Comparison of ENCODE assay signal across 8 cellular contexts in genomic region chr1:36366091-36366661, GRCh38. TPM values are rescaled to one million over a fixed set of nuclear protein-coding genes. Genes with fewer than 3 reads are reported as not detected.
DNase-seq lines count a peak whose midpoint lies in the region; ATAC-seq, FAIRE-seq and TF ChIP-seq lines count a peak whose summit lies in the region.

No MANE protein-coding gene starts in this region.

- DNase-seq in GM19239 (ENCODE audit: insufficient read length, low spot score): no peak
- DNase-seq in UCSD-AML1 (lab: John Stamatoyannopoulos, UW; ENCODE audit: unreplicated experiment): peak; percentile 55
- peak; percentile 56 for DNase-seq in choroid plexus epithelial cell (ENCODE audit: low read depth)
- peak; percentile 64 for DNase-seq in middle frontal gyrus (ENCODE audit: extremely low spot score, low spot score)
- DNase-seq in NCI-H2081 (lab: John Stamatoyannopoulos, UW): no peak
- DNase-seq in NOMO-1 treated with dmso at 0.1 percent for 144 hours (lab: John Stamatoyannopoulos, UW; ENCODE audit: unreplicated experiment): no peak

- peaks cover 11% of the 10 kb centered on the region for H3K36me3 ChIP-seq in thymus (ENCODE audit: control insufficient read depth, insufficient read depth)

- 48% methylated on average over 18 of the region's 18 CpGs for WGBS in thymus

- peaks cover 15% of the 10 kb centered on the region for H3K4me1 ChIP-seq in thymus (ENCODE audit: control insufficient read depth, insufficient read depth, low read length)

- no peak overlapping the region for H3K4me3 ChIP-seq in choroid plexus epithelial cell (ENCODE audit: low read depth, low read length)
- no peak overlapping the region for H3K4me3 ChIP-seq in thymus (ENCODE audit: low read length)

- no peaks in the 10 kb centered on the region for H3K9me3 ChIP-seq in thymus (ENCODE audit: control insufficient read depth)

- peak; percentile 83 for FAIRE-seq in GM19239 (lab: Jason Lieb, UNC)

- ATAC-seq in HG03342 (IDR thresholded peaks at IDR 0.05; ENCODE audit: unreplicated experiment): no peak

- no peaks in the 10 kb centered on the region for H3K27me3 ChIP-seq in thymus (ENCODE audit: control insufficient read depth, insufficient read depth)

- peak; percentile 36 for TF ChIP-seq CTCF in choroid plexus epithelial cell (conservative IDR thresholded peaks at IDR 0.05; ENCODE audit: low read depth, low read length)

- H3K27ac ChIP-seq in thymus (ENCODE audit: low read depth): peak overlapping the region; percentile 87

RNA-seq across cellular contexts. Expression of gene STK40, which starts 19.5 kb away (rescaled TPM):
- 20.7 TPM for polyA plus RNA-seq in thymus

RNA-seq across cellular contexts. Expression of gene LSM10, which starts 31.5 kb away (rescaled TPM):
- polyA plus RNA-seq in thymus: 44.2 TPM

RNA-seq across cellular contexts. Expression of gene EVA1B, which starts 42.7 kb away (rescaled TPM):
- 11.2 TPM for polyA plus RNA-seq in thymus

Comparison
In these comparisons a context has a peak if more than half of its experiments do, and no peak if none do; other contexts are left out.
1. DNase-seq: peak in UCSD-AML1 (single experiment), choroid plexus epithelial cell (single experiment) and middle frontal gyrus (single experiment); none in GM19239 (single experiment), NCI-H2081 (0 of 2) and NOMO-1 treated with dmso at 0.1 percent for 144 hours (single experiment).